ENCODE assay signal across 1 cellular context in the genomic region with DNA sequence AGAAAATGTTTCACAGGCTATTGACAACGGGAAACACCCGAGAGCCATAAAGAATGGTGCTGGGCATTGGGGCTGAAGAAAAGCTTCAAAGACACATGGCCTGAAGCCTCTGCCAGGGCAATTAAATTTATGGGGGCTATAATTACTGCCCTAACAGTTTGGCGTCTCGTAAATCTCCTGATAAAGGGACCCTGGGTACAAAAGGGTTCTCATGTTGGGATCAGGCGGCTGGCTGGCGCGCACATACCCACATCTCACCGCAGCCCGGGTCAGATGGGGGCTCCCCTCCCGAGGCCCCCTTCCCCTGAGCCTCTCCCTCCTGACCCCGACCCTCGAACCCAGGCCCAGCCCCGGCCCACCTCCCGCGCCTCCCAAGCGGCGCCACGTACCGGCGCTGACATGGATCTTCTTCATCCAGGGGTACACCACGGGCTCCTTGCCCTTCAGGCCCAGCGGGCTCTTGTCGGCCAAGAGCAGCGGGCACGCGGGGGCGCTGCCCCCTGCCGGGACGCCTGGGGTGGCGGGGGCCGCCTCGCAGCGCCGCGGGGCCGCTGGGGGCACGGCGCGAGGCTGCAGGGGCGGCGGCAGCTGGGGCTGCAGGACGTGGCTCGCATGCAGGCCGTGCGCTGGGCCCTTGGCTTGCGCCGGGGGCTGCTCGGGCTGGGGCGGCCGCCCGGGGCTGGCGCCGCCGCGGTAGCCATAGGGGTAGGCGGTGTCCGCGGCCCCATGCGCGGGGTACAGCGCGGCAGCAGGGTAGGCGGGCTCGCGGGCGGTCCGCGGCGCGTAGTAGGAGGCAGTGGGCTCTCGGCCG.
TF ChIP-seq lines count a peak whose summit lies in the region.

No MANE protein-coding gene starts in this region.

TF ChIP-seq in H1, 55 proteins besides CTCF, POLR2A, EP300 and RAD21 (continued from another document):
- TF ChIP-seq CHD2 (IDR thresholded peaks at IDR 0.05; ENCODE audit: low read length) (no peak), SUZ12 (IDR thresholded peaks at IDR 0.05; ENCODE audit: low read length) (peak; percentile 87), HDAC2 (IDR thresholded peaks at IDR 0.05; ENCODE audit: borderline replicate concordance in 1 of 2, low read depth in 2 of 2, low read length in 2 of 2) (no peak), JUND (IDR thresholded peaks at IDR 0.05; ENCODE audit: low read length) (no peak), EZH2 (IDR thresholded peaks at IDR 0.05; ENCODE audit: low read depth, low read length, severe bottlenecking) (peak; percentile 97), KDM1A (IDR thresholded peaks at IDR 0.05; ENCODE audit: borderline replicate concordance, low read length) (no peak), CBX8 (IDR thresholded peaks at IDR 0.05; ENCODE audit: borderline replicate concordance, low read depth, low read length) (peak; percentile 96; the same call in 1 of the 2 replicates)
- TF ChIP-seq, protein P1, sequence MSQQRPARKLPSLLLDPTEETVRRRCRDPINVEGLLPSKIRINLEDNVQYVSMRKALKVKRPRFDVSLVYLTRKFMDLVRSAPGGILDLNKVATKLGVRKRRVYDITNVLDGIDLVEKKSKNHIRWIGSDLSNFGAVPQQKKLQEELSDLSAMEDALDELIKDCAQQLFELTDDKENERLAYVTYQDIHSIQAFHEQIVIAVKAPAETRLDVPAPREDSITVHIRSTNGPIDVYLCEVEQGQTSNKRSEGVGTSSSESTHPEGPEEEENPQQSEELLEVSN (IDR thresholded peaks at IDR 0.05): no peak
- TF ChIP-seq, protein P2, sequence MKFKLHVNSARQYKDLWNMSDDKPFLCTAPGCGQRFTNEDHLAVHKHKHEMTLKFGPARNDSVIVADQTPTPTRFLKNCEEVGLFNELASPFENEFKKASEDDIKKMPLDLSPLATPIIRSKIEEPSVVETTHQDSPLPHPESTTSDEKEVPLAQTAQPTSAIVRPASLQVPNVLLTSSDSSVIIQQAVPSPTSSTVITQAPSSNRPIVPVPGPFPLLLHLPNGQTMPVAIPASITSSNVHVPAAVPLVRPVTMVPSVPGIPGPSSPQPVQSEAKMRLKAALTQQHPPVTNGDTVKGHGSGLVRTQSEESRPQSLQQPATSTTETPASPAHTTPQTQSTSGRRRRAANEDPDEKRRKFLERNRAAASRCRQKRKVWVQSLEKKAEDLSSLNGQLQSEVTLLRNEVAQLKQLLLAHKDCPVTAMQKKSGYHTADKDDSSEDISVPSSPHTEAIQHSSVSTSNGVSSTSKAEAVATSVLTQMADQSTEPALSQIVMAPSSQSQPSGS (IDR thresholded peaks at IDR 0.05; ENCODE audit: low read length): no peak
